Comparison of ENCODE assay signal across 21 cellular contexts in the genomic region with DNA sequence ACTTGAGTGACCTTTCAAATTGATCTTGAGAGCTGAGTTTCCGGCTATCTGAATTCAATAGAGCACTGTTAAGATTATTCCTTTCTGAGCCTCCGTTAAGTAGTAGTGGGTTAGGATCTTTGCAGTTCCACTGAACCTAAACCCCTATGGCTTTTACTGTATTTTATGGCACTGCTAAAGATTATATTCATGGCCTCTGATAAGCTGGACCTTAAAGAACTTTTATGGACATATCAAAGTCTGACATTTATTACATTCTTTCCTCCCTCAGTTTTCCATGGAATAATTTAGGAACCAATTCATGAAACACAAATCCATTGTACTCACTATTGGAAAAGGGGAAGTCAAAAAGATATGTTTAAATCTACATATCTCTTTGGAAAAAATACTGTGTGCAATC.
"Had no signal": no experiment of that assay in that cellular context is flagged by ENCODE, and none has a peak within 500 bp of the region (broad histone marks: within the 10 kb centered on the region; RNA-seq: fewer than 3 reads in every experiment).

No MANE protein-coding gene starts in this region.

- H3K27me3 ChIP-seq: MG63, SJSA1 had no signal

- H3K27ac ChIP-seq: SJSA1, SK-N-MC had no signal

- DNase-seq: Karpas-422, KG1, MG63, MV-4-11, NCI-H1048, NCI-H1105, NCI-H1436 treated with DMSO at 0.1 percent for 48 hours, NCI-H1694, NCI-H187 treated with DMSO at 0.1 percent for 48 hours, NCI-H2029 treated with DMSO at 0.1 percent for 48 hours, NCI-H2171, NCI-H226, NCI-H510A, NCI-H524 treated with DMSO at 0.1 percent for 48 hours, NCI-H69, NCI-H774, Right ventricle myocardium superior, RPMI8226, SIG-M5 had no signal

- H3K9me3 ChIP-seq: MG63, SJSA1 had no signal

- H3K36me3 ChIP-seq: MG63, SJSA1 had no signal

- H3K4me3 ChIP-seq: MG63, SJSA1, SK-N-MC had no signal

- H3K4me1 ChIP-seq: SJSA1 had no signal
